In the genomic region with DNA sequence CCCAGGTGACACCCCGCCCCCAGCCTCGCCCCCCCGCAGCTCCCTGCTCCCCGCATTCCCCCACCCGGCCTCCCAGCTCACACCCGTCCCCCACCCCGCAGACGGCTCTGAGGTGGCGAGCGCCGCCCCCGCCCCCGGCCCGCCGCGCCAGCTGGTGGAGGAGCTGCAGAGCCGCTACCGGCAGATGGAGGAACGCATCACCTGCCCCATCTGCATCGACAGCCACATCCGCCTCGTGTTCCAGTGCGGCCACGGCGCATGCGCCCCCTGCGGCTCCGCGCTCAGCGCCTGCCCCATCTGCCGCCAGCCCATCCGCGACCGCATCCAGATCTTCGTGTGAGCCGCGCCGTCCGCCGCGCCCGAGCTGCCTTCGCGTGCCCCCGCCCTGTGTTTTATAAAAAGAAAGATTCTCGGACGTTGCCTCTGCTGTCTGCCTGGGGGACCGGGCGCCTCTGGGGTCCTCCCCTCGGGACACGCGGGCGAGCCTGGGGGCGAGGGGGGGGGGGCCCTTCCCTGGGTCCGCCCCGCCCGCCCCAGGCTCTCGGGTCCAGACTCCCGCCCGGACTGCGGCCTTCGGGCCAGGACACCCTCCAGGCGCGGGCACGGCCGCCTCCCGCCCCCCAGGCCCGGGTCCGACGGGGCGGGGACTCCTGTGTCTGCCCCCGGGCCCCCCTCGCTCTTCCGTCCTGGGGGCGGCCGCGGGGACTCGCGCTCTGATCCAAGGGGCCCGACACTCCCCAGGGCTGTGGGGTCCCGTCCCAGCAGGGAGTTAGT, we compare ENCODE assay signal across 9 cellular contexts. TPM values are rescaled to one million over a fixed set of nuclear protein-coding genes. Genes with fewer than 3 reads are reported as not detected.
A peak's percentile ranks its signal among the peaks of the same experiment; 100 is the strongest.
DNase-seq lines count a peak whose midpoint lies in the region; ATAC-seq and TF ChIP-seq lines count a peak whose summit lies in the region.
"Had no signal": no experiment of that assay in that cellular context is flagged by ENCODE, and none has a peak within 500 bp of the region (broad histone marks: within the 10 kb centered on the region; RNA-seq: fewer than 3 reads in every experiment).

No MANE protein-coding gene starts in this region.

- H3K36me3 Mint-ChIP-seq in activated T-helper 1 cell treated with anti-CD3 and anti-CD28 coated beads, Interleukin-12 subunit alpha, Interleukin-12 subunit beta, Interleukin-2, Interleukin-4 antibody, amounts not matched to agents 30 ng/mL and 10 ng/mL and 1 ng/mL, durations not matched to agents 14 hours and 24 hours and 36 hours (ENCODE audit: low read depth), result peaks cover 2% of the 10 kb centered on the region

- H3K27ac Mint-ChIP-seq in activated T-helper 1 cell treated with anti-CD3 and anti-CD28 coated beads, Interleukin-12 subunit alpha, Interleukin-12 subunit beta, Interleukin-2, Interleukin-4 antibody, amounts not matched to agents 30 ng/mL and 10 ng/mL and 1 ng/mL, durations not matched to agents 14 hours and 24 hours and 36 hours, result peak overlapping the region; percentile 89

- peaks cover 4% of the 10 kb centered on the region for H3K27me3 Mint-ChIP-seq in activated T-helper 1 cell treated with anti-CD3 and anti-CD28 coated beads, Interleukin-12 subunit alpha, Interleukin-12 subunit beta, Interleukin-2, Interleukin-4 antibody, amounts not matched to agents 30 ng/mL and 10 ng/mL and 1 ng/mL, durations not matched to agents 14 hours and 24 hours and 36 hours (ENCODE audit: insufficient read depth)

- H2AFZ ChIP-seq in DND-41 (ENCODE audit: low read depth, low read length), result peak overlapping the region; percentile 66

- peak overlapping the region; percentile 82 for H3K9ac ChIP-seq in DND-41 (ENCODE audit: low read depth, low read length)

- H4K20me1 ChIP-seq in DND-41 (ENCODE audit: insufficient read depth, low read length), result no peaks in the 10 kb centered on the region; the same call in 1 of the 2 replicates

- peak overlapping the region; percentile 85 for H3K4me3 Mint-ChIP-seq in activated T-helper 1 cell treated with anti-CD3 and anti-CD28 coated beads, Interleukin-12 subunit alpha, Interleukin-12 subunit beta, Interleukin-2, Interleukin-4 antibody, amounts not matched to agents 30 ng/mL and 10 ng/mL and 1 ng/mL, durations not matched to agents 14 hours and 24 hours and 36 hours
- H3K4me3 Mint-ChIP-seq: neural crest cell had no signal

- H3K9me3 ChIP-seq in DND-41 (ENCODE audit: insufficient read depth, low read length, severe bottlenecking), result no peaks in the 10 kb centered on the region
- no peaks in the 10 kb centered on the region for H3K9me3 ChIP-seq in sigmoid colon

- 6 to 10% methylated on average over 81 of the region's 81 CpGs for WGBS in sigmoid colon, 2 donors

- ATAC-seq in DND-41 (ENCODE audit: insufficient read depth, low read depth) (peak; percentile 90), HG02678 (IDR thresholded peaks at IDR 0.05; ENCODE audit: unreplicated experiment) (peak; percentile 73), GM21390 (IDR thresholded peaks at IDR 0.05; ENCODE audit: unreplicated experiment) (no peak)

- no peaks in the 10 kb centered on the region for H3K79me2 ChIP-seq in DND-41 (ENCODE audit: insufficient read depth, low read length)

- DNase-seq in DND-41 (peak; percentile 97), NCI-H524 treated with DMSO at 0.1 percent for 48 hours (lab: John Stamatoyannopoulos, UW) (peak; percentile 80), foreskin melanocyte (peak; percentile 48), sigmoid colon (peak; percentile 89), OCI-M1 (lab: John Stamatoyannopoulos, UW) (no peak)
- DNase-seq in activated T-helper 1 cell treated with anti-CD3 and anti-CD28 coated beads, Interleukin-12 subunit alpha, Interleukin-12 subunit beta, Interleukin-2, Interleukin-4 antibody, amounts not matched to agents 30 ng/mL and 10 ng/mL and 1 ng/mL, durations not matched to agents 14 hours and 24 hours and 36 hours (ENCODE audit: low spot score), result peak; percentile 94

- intact Hi-C loops in activated T-helper 1 cell treated with anti-CD3 and anti-CD28 coated beads, Interleukin-12 subunit alpha, Interleukin-12 subunit beta, Interleukin-2, Interleukin-4 antibody, amounts not matched to agents 30 ng/mL and 10 ng/mL and 1 ng/mL, durations not matched to agents 14 hours and 24 hours and 36 hours (cut with micrococcal nuclease), result loop anchor here (2.0 kb wide), 2 partner anchors 16 to 28 kb away; partner anchors contain the start of genes CDK11B and MIB2
- intact Hi-C loops in sigmoid colon (cut with DNase I), result no loop called here

- peak overlapping the region; percentile 73 for H3K27ac ChIP-seq in DND-41 (ENCODE audit: low read length)
- H3K27ac ChIP-seq in sigmoid colon, result peak overlapping the region; percentile 70 to 85 (median 74)

- no peak for TF ChIP-seq POLR2A in sigmoid colon (IDR thresholded peaks at IDR 0.05)

- no peaks in the 10 kb centered on the region for H3K36me3 ChIP-seq in DND-41 (ENCODE audit: insufficient read depth, low read length)
- peaks cover 0 to 29% (median 10%) of the 10 kb centered on the region in 4 donors for H3K36me3 ChIP-seq in sigmoid colon

- peaks cover 15% of the 10 kb centered on the region for H3K4me1 ChIP-seq in DND-41 (ENCODE audit: insufficient read depth, low read length)
- H3K4me1 ChIP-seq in sigmoid colon, result peaks cover 0 to 25% (median 20%) of the 10 kb centered on the region in 4 donors

- H3K9me3 Mint-ChIP-seq in activated T-helper 1 cell treated with anti-CD3 and anti-CD28 coated beads, Interleukin-12 subunit alpha, Interleukin-12 subunit beta, Interleukin-2, Interleukin-4 antibody, amounts not matched to agents 30 ng/mL and 10 ng/mL and 1 ng/mL, durations not matched to agents 14 hours and 24 hours and 36 hours, result no peaks in the 10 kb centered on the region
- H3K9me3 Mint-ChIP-seq: neural crest cell had no signal

- H3K4me3 ChIP-seq in DND-41 (ENCODE audit: low read depth in 1 of 2, low read length in 2 of 2) (peak overlapping the region; percentile 24 to 56; a peak in 3 of 4 replicates), sigmoid colon (peak overlapping the region in 3 of 4 donors; percentile 28 to 46 (median 36))

- peak overlapping the region; percentile 79 for H3K4me2 ChIP-seq in DND-41 (ENCODE audit: insufficient read depth, low read length)

- TF ChIP-seq CTCF in DND-41 (IDR thresholded peaks at IDR 0.05; ENCODE audit: borderline replicate concordance, extremely low read depth, low read length, poor library complexity, severe bottlenecking) (peak; percentile 28), sigmoid colon (IDR thresholded peaks at IDR 0.05) (no peak)

- no peaks in the 10 kb centered on the region for H3K27me3 ChIP-seq in DND-41 (ENCODE audit: insufficient read depth, low read length, poor library complexity)
- peaks cover 17 to 40% (median 36%) of the 10 kb centered on the region in 3 donors for H3K27me3 ChIP-seq in sigmoid colon

- TF ChIP-seq EP300 in sigmoid colon (IDR thresholded peaks at IDR 0.05), result no peak

- H3K4me1 Mint-ChIP-seq in activated T-helper 1 cell treated with anti-CD3 and anti-CD28 coated beads, Interleukin-12 subunit alpha, Interleukin-12 subunit beta, Interleukin-2, Interleukin-4 antibody, amounts not matched to agents 30 ng/mL and 10 ng/mL and 1 ng/mL, durations not matched to agents 14 hours and 24 hours and 36 hours (ENCODE audit: low read depth), result no peaks in the 10 kb centered on the region
- H3K4me1 Mint-ChIP-seq: neural crest cell had no signal

RNA-seq across cellular contexts. Expression of gene MMP23B, which starts 1.6 kb away (rescaled TPM):
- 0.49 and 0.93 TPM in 2 replicates for total RNA-seq in activated T-helper 1 cell treated with anti-CD3 and anti-CD28 coated beads, Interleukin-12 subunit alpha, Interleukin-12 subunit beta, Interleukin-2, Interleukin-4 antibody, amounts not matched to agents 30 ng/mL and 10 ng/mL and 1 ng/mL, durations not matched to agents 14 hours and 24 hours and 36 hours
- total RNA-seq in sigmoid colon, result 10 to 100 TPM in 2 of 4 donors, 1 to 10 TPM in 2; 1.8 to 58.7 (median 17.2) TPM
- polyA plus RNA-seq in sigmoid colon, result 1 to 10 TPM; 2.2 to 3.6 (median 2.3) TPM

RNA-seq across cellular contexts. Expression of gene MIB2, which starts 15.1 kb away (rescaled TPM):
- 29.5 and 32.8 TPM in 2 replicates for total RNA-seq in activated T-helper 1 cell treated with anti-CD3 and anti-CD28 coated beads, Interleukin-12 subunit alpha, Interleukin-12 subunit beta, Interleukin-2, Interleukin-4 antibody, amounts not matched to agents 30 ng/mL and 10 ng/mL and 1 ng/mL, durations not matched to agents 14 hours and 24 hours and 36 hours
- total RNA-seq in sigmoid colon, result 10 to 100 TPM; 32.7 to 95.3 (median 53.6) TPM
- polyA plus RNA-seq in sigmoid colon, result 10 to 100 TPM; 24.6 to 77.6 (median 33.3) TPM

RNA-seq across cellular contexts. Expression of gene CDK11B, which starts 28.4 kb away (rescaled TPM):
- 39.1 and 39.6 TPM in 2 replicates for total RNA-seq in activated T-helper 1 cell treated with anti-CD3 and anti-CD28 coated beads, Interleukin-12 subunit alpha, Interleukin-12 subunit beta, Interleukin-2, Interleukin-4 antibody, amounts not matched to agents 30 ng/mL and 10 ng/mL and 1 ng/mL, durations not matched to agents 14 hours and 24 hours and 36 hours
- total RNA-seq in sigmoid colon, result 10 to 100 TPM; 23.9 to 51.0 (median 27.8) TPM
- 10 to 100 TPM; 30.0 to 38.4 (median 37.9) TPM for polyA plus RNA-seq in sigmoid colon

RNA-seq across cellular contexts. Expression of gene FNDC10, which starts 30.4 kb away (rescaled TPM):
- 14.6 and 14.9 TPM in 2 replicates for total RNA-seq in activated T-helper 1 cell treated with anti-CD3 and anti-CD28 coated beads, Interleukin-12 subunit alpha, Interleukin-12 subunit beta, Interleukin-2, Interleukin-4 antibody, amounts not matched to agents 30 ng/mL and 10 ng/mL and 1 ng/mL, durations not matched to agents 14 hours and 24 hours and 36 hours
- 1 to 10 TPM in 3 of 4 donors, under 1 TPM in 1; 0.82 to 2.8 (median 1.6) TPM for total RNA-seq in sigmoid colon
- 1 to 10 TPM; 1.2 to 3.5 (median 2.8) TPM for polyA plus RNA-seq in sigmoid colon

RNA-seq across cellular contexts. Expression of gene SSU72, which starts 55.7 kb away (rescaled TPM):
- total RNA-seq in activated T-helper 1 cell treated with anti-CD3 and anti-CD28 coated beads, Interleukin-12 subunit alpha, Interleukin-12 subunit beta, Interleukin-2, Interleukin-4 antibody, amounts not matched to agents 30 ng/mL and 10 ng/mL and 1 ng/mL, durations not matched to agents 14 hours and 24 hours and 36 hours, result 135 and 137 TPM in 2 replicates
- 100 to 1,000 TPM in 3 of 4 donors, 10 to 100 TPM in 1; 98.9 to 119 (median 109) TPM for total RNA-seq in sigmoid colon
- polyA plus RNA-seq in sigmoid colon, result 100 to 1,000 TPM; 129 to 165 (median 150) TPM
